Comparison of ENCODE assay signal across 34 cellular contexts in genomic region chr14:104996032-104996431, GRCh38.
"Had no signal": no experiment of that assay in that cellular context is flagged by ENCODE, and none has a peak within 500 bp of the region (broad histone marks: within the 10 kb centered on the region; RNA-seq: fewer than 3 reads in every experiment).

No MANE protein-coding gene starts in this region.

- H3K27me3 ChIP-seq: ascending aorta, MG63, SJSA1 had no signal

- H3K27ac Mint-ChIP-seq: activated CD4-positive, alpha-beta T cell treated with anti-CD3 and anti-CD28 coated beads, Interleukin-2, amount 10 ng/mL, durations not matched to agents 24 days and 14 days; activated naive CD8-positive, alpha-beta T cell treated with anti-CD3 and anti-CD28 coated beads, Interleukin-2, amount 10 ng/mL, durations not matched to agents 7 days and 5 days; activated T-cell treated with anti-CD3 and anti-CD28 coated beads, Interleukin-2, amount 50 U/mL, for 72 hours; activated T-helper 17 cell treated with anti-CD3 and anti-CD28 coated beads, Interleukin-2, amount 50 U/mL, for 72 hours; T-helper 1 cell treated with Interleukin-12 subunit alpha and Interleukin-12 subunit beta and Interleukin-4 antibody, amounts not matched to agents 30 μg/mL and 1 μg/mL, for 36 hours; T-helper 2 cell treated with Interferon-gamma antibody and Interleukin-4, amounts not matched to agents 5 μg/mL and 100 μg/mL, for 36 hours had no signal

- H3K4me3 Mint-ChIP-seq: activated CD4-positive, alpha-beta T cell treated with anti-CD3 and anti-CD28 coated beads, Interleukin-2, amount 10 ng/mL, durations not matched to agents 24 days and 14 days; activated naive CD8-positive, alpha-beta T cell treated with anti-CD3 and anti-CD28 coated beads, Interleukin-2, amount 10 ng/mL, durations not matched to agents 7 days and 5 days; activated T-cell treated with anti-CD3 and anti-CD28 coated beads, Interleukin-2, amount 50 U/mL, for 72 hours; activated T-helper 17 cell treated with anti-CD3 and anti-CD28 coated beads, Interleukin-2, amount 50 U/mL, for 72 hours; T-helper 1 cell treated with Interleukin-12 subunit alpha and Interleukin-12 subunit beta and Interleukin-4 antibody, amounts not matched to agents 30 μg/mL and 1 μg/mL, for 36 hours; T-helper 2 cell treated with Interferon-gamma antibody and Interleukin-4, amounts not matched to agents 5 μg/mL and 100 μg/mL, for 36 hours had no signal

- DNase-seq: activated CD4-positive, alpha-beta T cell treated with anti-CD3 and anti-CD28 coated beads, Interleukin-2, amount 10 ng/mL, durations not matched to agents 24 days and 14 days; activated CD4-positive, alpha-beta T cell treated with anti-CD3 and anti-CD28 coated beads, Interleukin-2, amount 50 U/mL, for 4 hours; activated CD8-positive, alpha-beta memory T cell treated with anti-CD3 and anti-CD28 coated beads, Interleukin-2, amount 50 U/mL, for 4 hours; activated effector memory CD4-positive, alpha-beta T cell treated with anti-CD3 and anti-CD28 coated beads, Interleukin-2, amount 50 U/mL, for 16 hours; activated naive CD4-positive, alpha-beta T cell; activated naive CD4-positive, alpha-beta T cell treated with anti-CD3 and anti-CD28 coated beads, Interleukin-2, amount 50 U/mL, for 16 hours; activated naive CD8-positive, alpha-beta T cell treated with anti-CD3 and anti-CD28 coated beads, Interleukin-2, amount 10 ng/mL, durations not matched to agents 7 days and 5 days; activated T-cell treated with anti-CD3 and anti-CD28 coated beads for 4 hours; activated T-cell treated with anti-CD3 and anti-CD28 coated beads, Interleukin-2, amount 50 U/mL, for 72 hours; amygdala; caudate nucleus; cerebellar nuclear complex; Kasumi-1; MG63; NCI-H1048; NCI-H1436 treated with DMSO at 0.1 percent for 48 hours; NCI-H187; NCI-H2029 treated with DMSO at 0.1 percent for 48 hours; NCI-H2107; NCI-H2171; NCI-H510A; NCI-H526; NCI-H748 treated with DMSO at 0.1 percent for 48 hours; NK-92 treated with Interleukin-12 subunit alpha and Interleukin-12 subunit beta, amount 100 ng/mL, for 24 hours; PC-3; SHP77 treated with DMSO at 0.1 percent for 48 hours; SK-N-SH had no signal

- H3K27me3 Mint-ChIP-seq: activated CD4-positive, alpha-beta T cell treated with anti-CD3 and anti-CD28 coated beads, Interleukin-2, amount 10 ng/mL, durations not matched to agents 24 days and 14 days; activated naive CD8-positive, alpha-beta T cell treated with anti-CD3 and anti-CD28 coated beads, Interleukin-2, amount 10 ng/mL, durations not matched to agents 7 days and 5 days; activated T-helper 17 cell treated with anti-CD3 and anti-CD28 coated beads, Interleukin-2, amount 50 U/mL, for 72 hours had no signal

- H3K27ac ChIP-seq: ascending aorta, SJSA1 had no signal

- H3K4me3 ChIP-seq: ascending aorta, MG63, SJSA1 had no signal

- H3K9me3 ChIP-seq: ascending aorta, MG63, SJSA1, SK-N-SH had no signal

- H3K9ac ChIP-seq: SK-N-SH had no signal

- FAIRE-seq: RCC 7860, TTC549 had no signal

- H3K4me2 ChIP-seq: SK-N-SH had no signal

- H3K4me1 Mint-ChIP-seq: activated CD4-positive, alpha-beta T cell treated with anti-CD3 and anti-CD28 coated beads, Interleukin-2, amount 10 ng/mL, durations not matched to agents 24 days and 14 days; activated naive CD8-positive, alpha-beta T cell treated with anti-CD3 and anti-CD28 coated beads, Interleukin-2, amount 10 ng/mL, durations not matched to agents 7 days and 5 days had no signal

- H3K4me1 ChIP-seq: ascending aorta, SJSA1 had no signal

- H3K9me3 Mint-ChIP-seq: activated CD4-positive, alpha-beta T cell treated with anti-CD3 and anti-CD28 coated beads, Interleukin-2, amount 10 ng/mL, durations not matched to agents 24 days and 14 days; activated T-cell treated with anti-CD3 and anti-CD28 coated beads, Interleukin-2, amount 50 U/mL, for 72 hours; activated T-helper 17 cell treated with anti-CD3 and anti-CD28 coated beads, Interleukin-2, amount 50 U/mL, for 72 hours; T-helper 1 cell treated with Interleukin-12 subunit alpha and Interleukin-12 subunit beta and Interleukin-4 antibody, amounts not matched to agents 30 μg/mL and 1 μg/mL, for 36 hours had no signal
